Comparison of ENCODE assay signal across 35 cellular contexts in the genomic region with DNA sequence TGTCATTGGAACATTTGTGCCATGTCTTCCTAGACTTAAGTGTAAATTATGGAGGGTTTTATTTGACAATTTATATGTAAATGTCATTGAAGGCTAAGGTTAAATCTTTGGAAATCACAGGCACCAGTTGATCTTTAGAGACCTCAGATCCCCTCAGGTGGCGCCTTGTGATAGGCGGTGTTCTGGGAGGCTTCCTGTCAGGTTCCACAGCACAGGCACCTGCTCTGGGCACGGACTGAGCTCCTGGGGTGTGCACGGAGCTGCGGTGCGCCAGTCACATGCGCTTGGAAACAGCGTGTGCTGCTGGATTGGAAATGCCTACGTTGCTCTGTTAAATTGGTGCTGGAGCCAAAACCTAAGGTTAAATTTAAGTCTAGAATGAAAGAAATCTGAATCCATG.
"Had no signal": no experiment of that assay in that cellular context is flagged by ENCODE, and none has a peak within 500 bp of the region (broad histone marks: within the 10 kb centered on the region; RNA-seq: fewer than 3 reads in every experiment).

No MANE protein-coding gene starts in this region.

- H3K4me3 ChIP-seq: body of pancreas, breast epithelium had no signal

- H3K27me3 Mint-ChIP-seq: activated CD4-positive, alpha-beta memory T cell treated with anti-CD3 and anti-CD28 coated beads, Interleukin-2, amount 10 ng/mL, durations not matched to agents 7 days and 5 days; activated CD4-positive, alpha-beta T cell treated with anti-CD3 and anti-CD28 coated beads for 36 hours; activated CD4-positive, alpha-beta T cell treated with anti-CD3 and anti-CD28 coated beads, Interleukin-2, amount 10 ng/mL, durations not matched to agents 7 days and 5 days; activated CD8-positive, alpha-beta memory T cell treated with anti-CD3 and anti-CD28 coated beads, Interleukin-2, amount 10 ng/mL, durations not matched to agents 7 days and 5 days; activated naive CD4-positive, alpha-beta T cell treated with anti-CD3 and anti-CD28 coated beads, Interleukin-2, amount 10 ng/mL, durations not matched to agents 7 days and 5 days; activated naive CD4-positive, alpha-beta T cell treated with anti-CD3 and anti-CD28 coated beads, Interleukin-2, amount 50 U/mL, for 24 hours; activated naive CD8-positive, alpha-beta T cell; activated naive CD8-positive, alpha-beta T cell treated with anti-CD3 and anti-CD28 coated beads, Interleukin-2, amount 10 ng/mL, durations not matched to agents 7 days and 5 days; activated naive CD8-positive, alpha-beta T cell treated with anti-CD3 and anti-CD28 coated beads, Interleukin-2, amount 50 U/mL, for 24 hours; activated T-cell treated with anti-CD3 and anti-CD28 coated beads, Interleukin-2, amount 50 U/mL, for 24 hours had no signal

- H3K9me3 Mint-ChIP-seq: activated naive CD4-positive, alpha-beta T cell treated with anti-CD3 and anti-CD28 coated beads, Interleukin-2, amount 50 U/mL, for 24 hours; activated naive CD8-positive, alpha-beta T cell treated with anti-CD3 and anti-CD28 coated beads, Interleukin-2, amount 10 ng/mL, durations not matched to agents 7 days and 5 days; activated naive CD8-positive, alpha-beta T cell treated with anti-CD3 and anti-CD28 coated beads, Interleukin-2, amount 50 U/mL, for 24 hours; activated T-cell treated with anti-CD3 and anti-CD28 coated beads, Interleukin-2, amount 50 U/mL, for 24 hours; activated T-helper 2 cell treated with anti-CD3 and anti-CD28 coated beads, Interferon-gamma antibody, Interleukin-2, Interleukin-4, amounts not matched to agents 10 μg/mL and 5 μg/mL and 100 μg/mL, durations not matched to agents 14 hours and 24 hours and 36 hours; T-helper 2 cell treated with Interferon-gamma antibody and Interleukin-4, amounts not matched to agents 5 μg/mL and 100 μg/mL, for 36 hours had no signal

- H3K36me3 ChIP-seq: breast epithelium had no signal

- H3K4me3 Mint-ChIP-seq: activated CD4-positive, alpha-beta memory T cell treated with anti-CD3 and anti-CD28 coated beads, Interleukin-2, amount 10 ng/mL, durations not matched to agents 7 days and 5 days; activated CD4-positive, alpha-beta T cell treated with anti-CD3 and anti-CD28 coated beads for 36 hours; activated CD4-positive, alpha-beta T cell treated with anti-CD3 and anti-CD28 coated beads, Interleukin-2, amount 10 ng/mL, durations not matched to agents 7 days and 5 days; activated CD8-positive, alpha-beta memory T cell treated with anti-CD3 and anti-CD28 coated beads, Interleukin-2, amount 10 ng/mL, durations not matched to agents 7 days and 5 days; activated CD8-positive, alpha-beta T cell treated with anti-CD3 and anti-CD28 coated beads, Interleukin-2, amount 10 ng/mL, durations not matched to agents 7 days and 5 days; activated naive CD4-positive, alpha-beta T cell treated with anti-CD3 and anti-CD28 coated beads, Interleukin-2, amount 10 ng/mL, durations not matched to agents 7 days and 5 days; activated naive CD4-positive, alpha-beta T cell treated with anti-CD3 and anti-CD28 coated beads, Interleukin-2, amount 50 U/mL, for 24 hours; activated naive CD8-positive, alpha-beta T cell; activated naive CD8-positive, alpha-beta T cell treated with anti-CD3 and anti-CD28 coated beads, Interleukin-2, amount 10 ng/mL, durations not matched to agents 7 days and 5 days; activated naive CD8-positive, alpha-beta T cell treated with anti-CD3 and anti-CD28 coated beads, Interleukin-2, amount 50 U/mL, for 24 hours; activated T-cell treated with anti-CD3 and anti-CD28 coated beads, Interleukin-2, amount 50 U/mL, for 24 hours; T-helper 2 cell treated with Interferon-gamma antibody and Interleukin-4, amounts not matched to agents 5 μg/mL and 100 μg/mL, for 36 hours had no signal

- H3K4me1 Mint-ChIP-seq: activated naive CD8-positive, alpha-beta T cell treated with anti-CD3 and anti-CD28 coated beads, Interleukin-2, amount 50 U/mL, for 24 hours had no signal

- DNase-seq: activated CD4-positive, alpha-beta memory T cell treated with anti-CD3 and anti-CD28 coated beads, Interleukin-2, amount 10 ng/mL, durations not matched to agents 7 days and 5 days; activated CD4-positive, alpha-beta T cell treated with anti-CD3 and anti-CD28 coated beads for 1 hour; activated CD4-positive, alpha-beta T cell treated with anti-CD3 and anti-CD28 coated beads for 36 hours; activated CD4-positive, alpha-beta T cell treated with anti-CD3 and anti-CD28 coated beads for 48 hours; activated CD4-positive, alpha-beta T cell treated with anti-CD3 and anti-CD28 coated beads, Interleukin-2, amount 10 ng/mL, durations not matched to agents 7 days and 5 days; activated CD4-positive, alpha-beta T cell treated with anti-CD3 and anti-CD28 coated beads, Interleukin-2, amount 50 U/mL, for 48 hours; activated CD4-positive, CD25-positive, alpha-beta regulatory T cell; activated CD8-positive, alpha-beta memory T cell treated with anti-CD3 and anti-CD28 coated beads for 24 hours; activated CD8-positive, alpha-beta memory T cell treated with anti-CD3 and anti-CD28 coated beads, Interleukin-2, amount 10 ng/mL, durations not matched to agents 7 days and 5 days; activated CD8-positive, alpha-beta memory T cell treated with anti-CD3 and anti-CD28 coated beads, Interleukin-2, amount 50 U/mL, for 48 hours; activated CD8-positive, alpha-beta T cell treated with anti-CD3 and anti-CD28 coated beads, Interleukin-2, amount 10 ng/mL, durations not matched to agents 7 days and 5 days; activated effector memory CD4-positive, alpha-beta T cell treated with Interleukin-2 at 50 U/mL for 16 hours; activated gamma-delta T cell; activated naive CD4-positive, alpha-beta T cell treated with anti-CD3 and anti-CD28 coated beads, Interleukin-2, amount 10 ng/mL, durations not matched to agents 7 days and 5 days; activated naive CD4-positive, alpha-beta T cell treated with Interleukin-2 at 50 U/mL for 16 hours; activated naive CD8-positive, alpha-beta T cell treated with anti-CD3 and anti-CD28 coated beads, Interleukin-2, amount 10 ng/mL, durations not matched to agents 7 days and 5 days; activated naive CD8-positive, alpha-beta T cell treated with anti-CD3 and anti-CD28 coated beads, Interleukin-2, amount 50 U/mL, for 24 hours; activated T-cell treated with anti-CD3 and anti-CD28 coated beads, Interleukin-2, amount 50 U/mL, for 24 hours; activated T-cell treated with anti-CD3 and anti-CD28 coated beads, Interleukin-2, amount 50 U/mL, for 48 hours; amygdala; aorta; body of pancreas; brain microvascular endothelial cell; central memory CD4-positive, alpha-beta T cell; T-helper 2 cell; T-helper 9 cell had no signal

- H3K27ac ChIP-seq: body of pancreas, brain microvascular endothelial cell, breast epithelium, VCaP had no signal

- H3K27ac Mint-ChIP-seq: activated CD4-positive, alpha-beta memory T cell treated with anti-CD3 and anti-CD28 coated beads, Interleukin-2, amount 10 ng/mL, durations not matched to agents 7 days and 5 days; activated CD4-positive, alpha-beta T cell treated with anti-CD3 and anti-CD28 coated beads for 36 hours; activated CD4-positive, alpha-beta T cell treated with anti-CD3 and anti-CD28 coated beads, Interleukin-2, amount 10 ng/mL, durations not matched to agents 7 days and 5 days; activated CD8-positive, alpha-beta memory T cell treated with anti-CD3 and anti-CD28 coated beads, Interleukin-2, amount 10 ng/mL, durations not matched to agents 7 days and 5 days; activated CD8-positive, alpha-beta T cell treated with anti-CD3 and anti-CD28 coated beads, Interleukin-2, amount 10 ng/mL, durations not matched to agents 7 days and 5 days; activated naive CD4-positive, alpha-beta T cell treated with anti-CD3 and anti-CD28 coated beads, Interleukin-2, amount 10 ng/mL, durations not matched to agents 7 days and 5 days; activated naive CD4-positive, alpha-beta T cell treated with anti-CD3 and anti-CD28 coated beads, Interleukin-2, amount 50 U/mL, for 24 hours; activated naive CD8-positive, alpha-beta T cell; activated naive CD8-positive, alpha-beta T cell treated with anti-CD3 and anti-CD28 coated beads, Interleukin-2, amount 10 ng/mL, durations not matched to agents 7 days and 5 days; activated naive CD8-positive, alpha-beta T cell treated with anti-CD3 and anti-CD28 coated beads, Interleukin-2, amount 50 U/mL, for 24 hours; activated T-cell treated with anti-CD3 and anti-CD28 coated beads, Interleukin-2, amount 50 U/mL, for 24 hours; activated T-helper 2 cell treated with anti-CD3 and anti-CD28 coated beads, Interferon-gamma antibody, Interleukin-2, Interleukin-4, amounts not matched to agents 10 μg/mL and 5 μg/mL and 100 μg/mL, durations not matched to agents 14 hours and 24 hours and 36 hours; T-helper 2 cell treated with Interferon-gamma antibody and Interleukin-4, amounts not matched to agents 5 μg/mL and 100 μg/mL, for 36 hours had no signal

- H3K27me3 ChIP-seq: body of pancreas, brain microvascular endothelial cell, breast epithelium had no signal

- H3K4me1 ChIP-seq: body of pancreas, breast epithelium had no signal

- FAIRE-seq: astrocyte, colon had no signal

- ATAC-seq: activated CD4-positive, alpha-beta T cell treated with anti-CD3 and anti-CD28 coated beads for 36 hours; activated CD4-positive, CD25-positive, alpha-beta regulatory T cell treated with anti-CD3 and anti-CD28 coated beads, Interleukin-2, amount 50 U/mL, for 24 hours; activated CD8-positive, alpha-beta memory T cell treated with anti-CD3 and anti-CD28 coated beads, Interleukin-2, amount 10 ng/mL, durations not matched to agents 7 days and 5 days; activated CD8-positive, alpha-beta T cell treated with anti-CD3 and anti-CD28 coated beads, Interleukin-2, amount 10 ng/mL, durations not matched to agents 7 days and 5 days; activated naive CD8-positive, alpha-beta T cell treated with anti-CD3 and anti-CD28 coated beads, Interleukin-2, amount 50 U/mL, for 24 hours; body of pancreas had no signal

- H3K9me3 ChIP-seq: body of pancreas, breast epithelium had no signal
